Comparison of ENCODE assay signal across 10 cellular contexts in genomic region chr1:119632103-119632490, GRCh38. TPM values are rescaled to one million over a fixed set of nuclear protein-coding genes. Genes with fewer than 3 reads are reported as not detected.
DNase-seq lines count a peak whose midpoint lies in the region; ATAC-seq and TF ChIP-seq lines count a peak whose summit lies in the region.
"Had no signal": no experiment of that assay in that cellular context is flagged by ENCODE, and none has a peak within 500 bp of the region (broad histone marks: within the 10 kb centered on the region; RNA-seq: fewer than 3 reads in every experiment).

No MANE protein-coding gene starts in this region.

- WGBS in esophagus squamous epithelium, 2 donors = 84 to 90% methylated on average over 3 to 5 of the region's 5 CpGs
- 19 to 33% methylated on average over 5 of the region's 5 CpGs for WGBS in thyroid gland, 2 donors

- ATAC-seq in HG02678 (IDR thresholded peaks at IDR 0.05; ENCODE audit: unreplicated experiment) (peak; percentile 21), HG02610 (IDR thresholded peaks at IDR 0.05; ENCODE audit: unreplicated experiment) (no peak)

- DNase-seq in esophagus squamous epithelium (lab: John Stamatoyannopoulos, UW) (no peak), thyroid gland (peak; percentile 72 to 77), head of caudate nucleus (no peak)
- DNase-seq in activated T-cell treated with anti-CD3 and anti-CD28 coated beads, Interleukin-2, amount 50 U/mL, for 48 hours = no peak
- no peak for DNase-seq in stimulated activated naive CD4-positive, alpha-beta T cell (lab: John Stamatoyannopoulos, UW)
- DNase-seq: CD4-positive, alpha-beta T cell had no signal

- peak overlapping the region in 2 of 4 donors; percentile 26 to 56 for H3K4me3 ChIP-seq in esophagus squamous epithelium
- H3K4me3 ChIP-seq in mucosa of rectum (ENCODE audit: low read length in 2 of 2) = peak overlapping the region; percentile 54 to 55
- peak overlapping the region in 1 of 3 donors; percentile 18 for H3K4me3 ChIP-seq in thyroid gland (replicated peaks in 1 of 3)
- H3K4me3 ChIP-seq: PC-9 had no signal

- H3K4me1 ChIP-seq in esophagus squamous epithelium (peaks cover 8 to 52% (median 15%) of the 10 kb centered on the region in 3 donors), mucosa of rectum (ENCODE audit: control insufficient read depth in 2 of 2, insufficient read depth in 2 of 2, low read length in 2 of 2) (peaks cover 8 to 12% of the 10 kb centered on the region in 2 donors), thyroid gland (peaks cover 49 to 50% of the 10 kb centered on the region in 2 donors)

- intact Hi-C loops in esophagus squamous epithelium (cut with DNase I) (no loop called here), thyroid gland (cut with DNase I) (no loop called here), head of caudate nucleus (cut with DNase I) (no loop called here)

- H3K9me3 ChIP-seq in esophagus squamous epithelium = no peaks in the 10 kb centered on the region
- H3K9me3 ChIP-seq in mucosa of rectum (ENCODE audit: control insufficient read depth in 2 of 2, low read length in 2 of 2) = no peaks in the 10 kb centered on the region
- no peaks in the 10 kb centered on the region for H3K9me3 ChIP-seq in thyroid gland

- H3K36me3 ChIP-seq in esophagus squamous epithelium (no peaks in the 10 kb centered on the region), mucosa of rectum (ENCODE audit: control insufficient read depth in 2 of 2, insufficient read depth in 2 of 2, low read length in 2 of 2) (no peaks in the 10 kb centered on the region), thyroid gland (no peaks in the 10 kb centered on the region)

- TF ChIP-seq CTCF in esophagus squamous epithelium (IDR thresholded peaks at IDR 0.05) (no peak), thyroid gland (IDR thresholded peaks at IDR 0.05) (no peak)

- no peak for TF ChIP-seq POLR2A in esophagus squamous epithelium (IDR thresholded peaks at IDR 0.05)
- no peak for TF ChIP-seq POLR2A in thyroid gland (IDR thresholded peaks at IDR 0.05)

- H3K27me3 ChIP-seq in esophagus squamous epithelium (peaks cover 0 to 10% (median 0%) of the 10 kb centered on the region in 4 donors), mucosa of rectum (ENCODE audit: control insufficient read depth in 2 of 2, insufficient read depth in 2 of 2, low read length in 2 of 2) (peaks cover 0 to 2% of the 10 kb centered on the region in 2 donors), thyroid gland (no peaks in the 10 kb centered on the region)

- peak overlapping the region in 3 of 4 donors; percentile 59 to 69 (median 60) for H3K27ac ChIP-seq in esophagus squamous epithelium
- H3K27ac ChIP-seq in mucosa of rectum (ENCODE audit: low read depth in 2 of 2, low read length in 2 of 2) = no peak overlapping the region
- peak overlapping the region; percentile 86 to 94 (median 89) for H3K27ac ChIP-seq in thyroid gland
- H3K27ac ChIP-seq: PC-9 had no signal

- no peak overlapping the region for H3K9ac ChIP-seq in mucosa of rectum (ENCODE audit: low read depth in 1 of 2, low read length in 2 of 2)

RNA-seq across cellular contexts. Expression of gene ZNF697, which starts 16.0 kb away (rescaled TPM):
- total RNA-seq in esophagus squamous epithelium (1 to 10 TPM in 2 of 4 donors, under 1 TPM in 2; 0.34 to 3.3 (median 1.4) TPM), thyroid gland (10 to 100 TPM; 10.8 to 17.9 (median 11.9) TPM)

Comparison
In these comparisons a context has a peak if more than half of its experiments do, and no peak if none do; other contexts are left out.
1. DNase-seq: peak in thyroid gland (2 of 2); none in esophagus squamous epithelium (single experiment), head of caudate nucleus (0 of 42), activated T-cell treated with anti-CD3 and anti-CD28 coated beads, Interleukin-2, amount 50 U/mL, for 48 hours (0 of 2) and stimulated activated naive CD4-positive, alpha-beta T cell (0 of 6).
2. H3K27ac ChIP-seq: peak in esophagus squamous epithelium (3 of 4) and thyroid gland (3 of 3); none in mucosa of rectum (0 of 2).